8 cellular contexts compared by ENCODE assay signal in the genomic region with DNA sequence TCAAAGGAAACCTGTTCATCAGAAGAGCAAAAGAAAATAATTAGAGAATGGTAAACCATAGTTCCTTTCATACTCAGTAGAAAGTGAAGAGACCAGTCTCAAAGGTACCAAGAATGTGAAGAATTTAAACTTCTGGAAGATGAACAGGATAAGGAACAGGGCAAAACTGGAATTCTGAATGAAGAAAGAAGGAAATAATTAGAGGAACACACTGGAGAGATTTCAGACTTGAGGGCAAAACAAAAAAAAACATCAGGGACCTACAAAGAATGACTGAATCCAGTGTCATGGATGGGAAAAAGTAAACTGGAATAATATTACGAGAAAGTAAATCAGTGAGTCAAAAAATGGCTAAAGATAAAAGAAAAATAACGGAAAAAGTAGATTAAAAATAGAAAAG.
"Had no signal": no experiment of that assay in that cellular context is flagged by ENCODE, and none has a peak within 500 bp of the region (broad histone marks: within the 10 kb centered on the region; RNA-seq: fewer than 3 reads in every experiment).

No MANE protein-coding gene starts in this region.

- H3K9ac ChIP-seq: GM23248 had no signal

- H3K9me3 ChIP-seq: HAP-1 had no signal

- H3K27ac ChIP-seq: GM23248, HL-60 had no signal

- H3K36me3 ChIP-seq: HAP-1 had no signal

- H2AFZ ChIP-seq: GM23248 had no signal

- DNase-seq: GM23248, GOT3, KG1 had no signal

- H3K4me3 ChIP-seq: GM23248, HAP-1, K562 had no signal

- ATAC-seq: HCT116, HepG2, K562 had no signal
